1 cellular context compared by ENCODE assay signal in the genomic region with DNA sequence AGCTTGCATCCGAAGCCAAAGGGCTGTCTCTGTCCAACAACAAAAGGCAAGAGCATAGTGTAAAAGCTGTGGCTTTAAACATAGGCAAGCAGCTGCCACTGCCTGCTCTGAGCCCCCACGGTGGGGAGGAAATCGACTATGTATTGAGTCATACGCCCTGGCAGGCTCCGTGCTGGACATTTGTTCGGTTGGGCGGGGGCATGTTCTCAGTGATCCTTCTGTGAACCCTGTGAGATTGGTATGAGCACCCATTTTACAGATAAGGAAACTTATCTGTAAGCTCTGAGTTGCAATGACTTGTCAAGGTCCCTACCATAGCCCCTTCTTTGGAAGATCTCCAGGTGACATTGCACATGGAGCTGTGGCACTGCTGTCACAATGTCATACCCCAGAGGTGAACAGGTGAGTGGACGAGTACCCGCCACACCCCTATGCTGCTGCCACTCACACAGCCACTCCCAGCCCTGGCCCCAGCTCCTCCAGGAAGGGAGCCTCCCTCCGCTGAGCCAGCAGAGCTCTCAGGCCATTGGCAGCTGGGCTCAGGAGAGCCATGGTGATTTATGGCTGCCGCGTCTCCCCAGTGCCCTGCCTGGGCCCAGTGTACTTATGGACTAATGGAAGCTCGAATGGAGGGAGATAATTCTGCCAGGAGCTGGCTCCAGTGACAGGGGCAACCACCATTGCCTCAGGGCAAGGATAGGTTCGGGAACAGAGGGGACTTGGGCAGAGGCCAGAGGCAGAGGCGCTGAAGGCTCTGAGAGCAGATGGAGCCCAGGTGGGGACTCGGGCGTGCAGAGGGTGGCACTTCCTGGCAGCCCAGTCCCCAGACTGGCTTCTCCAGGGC.
TF ChIP-seq lines count a peak whose summit lies in the region.

No MANE protein-coding gene starts in this region.

TF ChIP-seq in IMR-90, 13 proteins besides CTCF, POLR2A, EP300 and RAD21:
- TF ChIP-seq MAZ (IDR thresholded peaks at IDR 0.05; ENCODE audit: borderline replicate concordance, low read depth, low read length) = peak; percentile 98
- no peak for TF ChIP-seq MXI1 (IDR thresholded peaks at IDR 0.05; ENCODE audit: borderline replicate concordance, low read depth, low read length)
- TF ChIP-seq SMC3 (IDR thresholded peaks at IDR 0.05; ENCODE audit: low read depth, low read length) = peak; percentile 24; the same call in 1 of the 2 replicates
- TF ChIP-seq NFE2L2 (IDR thresholded peaks at IDR 0.05; ENCODE audit: low read depth, low read length) = no peak
- TF ChIP-seq BHLHE40 (IDR thresholded peaks at IDR 0.05; ENCODE audit: low read depth, low read length) = 0 out of 2 replicates have a peak, but pooled peaks have one; percentile 17
- TF ChIP-seq, protein P1, sequence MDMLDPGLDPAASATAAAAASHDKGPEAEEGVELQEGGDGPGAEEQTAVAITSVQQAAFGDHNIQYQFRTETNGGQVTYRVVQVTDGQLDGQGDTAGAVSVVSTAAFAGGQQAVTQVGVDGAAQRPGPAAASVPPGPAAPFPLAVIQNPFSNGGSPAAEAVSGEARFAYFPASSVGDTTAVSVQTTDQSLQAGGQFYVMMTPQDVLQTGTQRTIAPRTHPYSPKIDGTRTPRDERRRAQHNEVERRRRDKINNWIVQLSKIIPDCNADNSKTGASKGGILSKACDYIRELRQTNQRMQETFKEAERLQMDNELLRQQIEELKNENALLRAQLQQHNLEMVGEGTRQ (IDR thresholded peaks at IDR 0.05; ENCODE audit: low read depth, low read length) = no peak
- peak; percentile 68 for TF ChIP-seq CEBPB (IDR thresholded peaks at IDR 0.05; ENCODE audit: low read depth, low read length)
- peak; percentile 65 for TF ChIP-seq FOS (IDR thresholded peaks at IDR 0.05; ENCODE audit: low read depth, low read length)
- TF ChIP-seq RCOR1 (IDR thresholded peaks at IDR 0.05; ENCODE audit: insufficient replicate concordance, low read length) = peak; percentile 80
